Comparison of ENCODE assay signal across 9 cellular contexts in the genomic region with DNA sequence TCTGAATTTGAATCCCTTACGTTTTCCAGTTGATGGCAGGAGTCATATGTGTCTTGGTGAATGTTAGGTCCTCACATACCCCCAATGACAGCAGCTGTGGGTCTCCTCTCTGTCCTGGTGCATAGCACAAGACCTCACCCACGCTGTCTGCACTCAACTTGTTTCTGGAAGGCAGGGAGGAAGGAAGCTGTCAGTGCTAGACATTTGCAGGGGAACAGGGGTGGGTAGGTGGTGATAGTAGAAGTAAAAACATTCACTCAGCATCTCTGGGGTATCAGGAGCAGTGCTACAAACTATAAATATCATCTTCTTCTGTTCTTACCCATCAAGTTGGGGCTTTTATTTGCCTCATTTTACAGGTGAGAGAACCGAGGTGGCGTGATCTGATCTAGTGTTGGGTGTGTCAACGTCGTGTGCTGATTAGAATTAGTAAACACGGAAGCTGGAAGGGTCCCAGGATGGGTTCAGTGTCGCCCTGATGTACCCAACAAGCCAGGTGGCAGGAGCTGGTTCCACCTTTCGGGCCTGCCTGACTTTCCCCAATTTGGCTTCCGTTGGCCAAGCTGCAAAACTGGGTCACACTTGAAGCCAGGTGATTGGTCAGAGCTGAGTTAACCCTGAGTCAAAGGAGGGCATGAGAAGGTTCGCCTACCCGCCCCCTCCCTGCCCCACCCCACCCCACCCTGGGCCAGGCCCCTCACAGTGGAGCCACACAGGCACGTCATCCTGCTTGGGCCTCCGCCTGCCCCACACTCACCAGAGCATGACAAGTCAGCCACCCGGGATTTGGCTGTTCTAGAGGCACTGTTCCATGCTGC. TPM values are rescaled to one million over a fixed set of nuclear protein-coding genes. Genes with fewer than 3 reads are reported as not detected.
A peak's percentile ranks its signal among the peaks of the same experiment; 100 is the strongest.
DNase-seq lines count a peak whose midpoint lies in the region; ATAC-seq and TF ChIP-seq lines count a peak whose summit lies in the region.
"Had no signal": no experiment of that assay in that cellular context is flagged by ENCODE, and none has a peak within 500 bp of the region (broad histone marks: within the 10 kb centered on the region; RNA-seq: fewer than 3 reads in every experiment).

No MANE protein-coding gene starts in this region.

- no peak overlapping the region for H2AFZ ChIP-seq in parathyroid adenoma

- no peak overlapping the region for H3K4me3 ChIP-seq in parathyroid adenoma (ENCODE audit: low read depth, low read length)
- no peak overlapping the region for H3K4me3 ChIP-seq in gastroesophageal sphincter
- H3K4me3 ChIP-seq: cardiac muscle cell had no signal

- no peaks in the 10 kb centered on the region for H3K27me3 Mint-ChIP-seq in activated T-helper 17 cell treated with anti-CD3 and anti-CD28 coated beads, Interleukin-2, amount 50 U/mL, for 72 hours

- H3K79me2 ChIP-seq in parathyroid adenoma, result peaks cover 46% of the 10 kb centered on the region

- peak overlapping the region; percentile 21 for H3K27ac ChIP-seq in parathyroid adenoma
- peak overlapping the region in 1 of 4 donors; percentile 1 for H3K27ac ChIP-seq in gastroesophageal sphincter
- H3K27ac ChIP-seq: cardiac muscle cell had no signal

- no peaks in the 10 kb centered on the region for H3K36me3 Mint-ChIP-seq in activated T-helper 17 cell treated with anti-CD3 and anti-CD28 coated beads, Interleukin-2, amount 50 U/mL, for 72 hours (ENCODE audit: low read depth)

- H3K9ac ChIP-seq in parathyroid adenoma, result no peak overlapping the region

- H3K9me3 ChIP-seq in parathyroid adenoma (ENCODE audit: control insufficient read depth, low read length) (no peaks in the 10 kb centered on the region), gastroesophageal sphincter (no peaks in the 10 kb centered on the region)

- no peak for TF ChIP-seq EP300 in gastroesophageal sphincter (IDR thresholded peaks at IDR 0.05)

- DNase-seq in NCI-H1092 (lab: John Stamatoyannopoulos, UW) (no peak), DMS 273 treated with DMSO at 0.1 percent for 48 hours (lab: John Stamatoyannopoulos, UW) (no peak)

- peaks cover 16% of the 10 kb centered on the region for H3K4me1 Mint-ChIP-seq in activated T-helper 17 cell treated with anti-CD3 and anti-CD28 coated beads, Interleukin-2, amount 50 U/mL, for 72 hours

- H3K36me3 ChIP-seq in parathyroid adenoma (ENCODE audit: control insufficient read depth, insufficient read depth, low read length), result no peaks in the 10 kb centered on the region
- no peaks in the 10 kb centered on the region for H3K36me3 ChIP-seq in gastroesophageal sphincter
- H3K36me3 ChIP-seq: cardiac muscle cell had no signal

- no peak for TF ChIP-seq CTCF in parathyroid adenoma (IDR thresholded peaks at IDR 0.05)
- no peak for TF ChIP-seq CTCF in gastroesophageal sphincter (IDR thresholded peaks at IDR 0.05)

- H3K27me3 ChIP-seq in parathyroid adenoma (ENCODE audit: control insufficient read depth, insufficient read depth, low read length), result no peaks in the 10 kb centered on the region
- no peaks in the 10 kb centered on the region for H3K27me3 ChIP-seq in gastroesophageal sphincter
- H3K27me3 ChIP-seq: cardiac muscle cell had no signal

- TF ChIP-seq POLR2A in gastroesophageal sphincter (IDR thresholded peaks at IDR 0.05), result no peak

- WGBS in gastroesophageal sphincter (ENCODE audit: low coverage in 1 of 2), 2 donors, result 81 to 90% methylated on average over 8 to 9 of the region's 15 CpGs

- H3K9me3 Mint-ChIP-seq in activated T-helper 17 cell treated with anti-CD3 and anti-CD28 coated beads, Interleukin-2, amount 50 U/mL, for 72 hours, result no peaks in the 10 kb centered on the region

- H3K27ac Mint-ChIP-seq in activated T-helper 17 cell treated with anti-CD3 and anti-CD28 coated beads, Interleukin-2, amount 50 U/mL, for 72 hours, result peak overlapping the region; percentile 70

- ATAC-seq in GM18520 (IDR thresholded peaks at IDR 0.05; ENCODE audit: unreplicated experiment) (peak; percentile 43), HG02763 (IDR thresholded peaks at IDR 0.05; ENCODE audit: unreplicated experiment) (peak; percentile 53), gastroesophageal sphincter (no peak), HG02970 (IDR thresholded peaks at IDR 0.05; ENCODE audit: low FRiP score, unreplicated experiment) (no peak)
- ATAC-seq in activated T-helper 17 cell treated with anti-CD3 and anti-CD28 coated beads, Interleukin-2, amount 50 U/mL, for 72 hours (replicated peaks), result peak; percentile 43

- H3K4me1 ChIP-seq in parathyroid adenoma, result peaks cover 36% of the 10 kb centered on the region
- peaks cover 0 to 91% (median 24%) of the 10 kb centered on the region in 3 donors for H3K4me1 ChIP-seq in gastroesophageal sphincter

- no peak overlapping the region for H3K4me3 Mint-ChIP-seq in activated T-helper 17 cell treated with anti-CD3 and anti-CD28 coated beads, Interleukin-2, amount 50 U/mL, for 72 hours

- no peak overlapping the region for H3K4me2 ChIP-seq in parathyroid adenoma (ENCODE audit: low read length)

RNA-seq across cellular contexts. Expression of a gene that starts 15.8 kb away (rescaled TPM):
- total RNA-seq in activated T-helper 17 cell treated with anti-CD3 and anti-CD28 coated beads, Interleukin-2, amount 50 U/mL, for 72 hours, result 10 to 100 TPM; 34.0 to 35.7 TPM
- total RNA-seq in gastroesophageal sphincter, result 100 to 1,000 TPM; 116 to 172 (median 144) TPM

Comparison
In these comparisons a context has a peak if more than half of its experiments do, and no peak if none do; other contexts are left out.
1. ATAC-seq: peak in GM18520 (single experiment), HG02763 (single experiment) and activated T-helper 17 cell treated with anti-CD3 and anti-CD28 coated beads, Interleukin-2, amount 50 U/mL, for 72 hours (single experiment); none in gastroesophageal sphincter (single experiment) and HG02970 (single experiment).